8 cellular contexts compared by ENCODE assay signal in genomic region chr7:27095050-27095896, GRCh38. TPM values are rescaled to one million over a fixed set of nuclear protein-coding genes. Genes with fewer than 3 reads are reported as not detected.
DNase-seq lines count a peak whose midpoint lies in the region; ATAC-seq and TF ChIP-seq lines count a peak whose summit lies in the region.

No MANE protein-coding gene starts in this region.

- intact Hi-C loops in heart left ventricle (cut with DNase I): loop anchor here in 1 of 10 donors (5.0 kb wide), 1 partner anchor 37 kb away; the partner anchor contains the start of gene HOXA4
- intact Hi-C loops in Right ventricle myocardium superior (cut with DNase I): no loop called here
- intact Hi-C loops in esophagus muscularis mucosa (cut with DNase I): loop anchor here (5.0 kb wide), 3 partner anchors 238 to 1238 kb away; partner anchors contain the start of genes CBX3 and HNRNPA2B1
- intact Hi-C loops in sigmoid colon (cut with DNase I): loop anchor here (5.0 to 10.0 kb wide), 3 partner anchors 413 to 1230 kb away; partner anchors contain the start of genes CBX3 and HNRNPA2B1

- H3K27me3 ChIP-seq in heart left ventricle (peaks cover 53 to 100% (median 82%) of the 10 kb centered on the region in 9 donors), Peyer's patch (no peaks in the 10 kb centered on the region), esophagus muscularis mucosa (peaks cover 0 to 8% (median 0%) of the 10 kb centered on the region in 4 donors), sigmoid colon (no peaks in the 10 kb centered on the region)

- TF ChIP-seq POLR2A in heart left ventricle (IDR thresholded peaks at IDR 0.05): no peak
- no peak for TF ChIP-seq POLR2A in Peyer's patch (IDR thresholded peaks at IDR 0.05)
- no peak for TF ChIP-seq POLR2A in esophagus muscularis mucosa (IDR thresholded peaks at IDR 0.05; ENCODE audit: low read depth)
- TF ChIP-seq POLR2A in sigmoid colon (IDR thresholded peaks at IDR 0.05): no peak

- H3K36me3 ChIP-seq in heart left ventricle (no peaks in the 10 kb centered on the region), Peyer's patch (no peaks in the 10 kb centered on the region), esophagus muscularis mucosa (no peaks in the 10 kb centered on the region), sigmoid colon (no peaks in the 10 kb centered on the region)

- H3K4me1 ChIP-seq in heart left ventricle (peaks cover 0 to 32% (median 12%) of the 10 kb centered on the region in 12 donors), Peyer's patch (peaks cover 0 to 22% (median 3%) of the 10 kb centered on the region in 4 donors), esophagus muscularis mucosa (peaks cover 21 to 45% (median 36%) of the 10 kb centered on the region in 4 donors), sigmoid colon (peaks cover 0 to 40% (median 25%) of the 10 kb centered on the region in 4 donors)

- ATAC-seq in heart left ventricle (peak in 1 of 4 donors; percentile 8), Right ventricle myocardium superior (ENCODE audit: poor library complexity) (no peak), GM21381 (IDR thresholded peaks at IDR 0.05; ENCODE audit: unreplicated experiment) (no peak)

- 3 to 16% (median 6%) methylated on average over 21 to 33 of the region's 33 CpGs for WGBS in heart left ventricle, 4 donors
- WGBS in esophagus muscularis mucosa: 23% methylated on average over 30 of the region's 33 CpGs
- WGBS in sigmoid colon, 2 donors: 13 to 21% methylated on average over 33 of the region's 33 CpGs

- DNase-seq in heart left ventricle (peak in 1 of 5 donors; percentile 61), Right ventricle myocardium superior (no peak), Peyer's patch (peak in 1 of 3 donors; percentile 52), esophagus muscularis mucosa (ENCODE audit: extremely low spot score) (no peak), sigmoid colon (peak; percentile 70), kidney tubule cell (ENCODE audit: low spot score) (no peak), cortex of kidney (lab: John Stamatoyannopoulos, UW) (no peak)

- H3K4me3 ChIP-seq in heart left ventricle (peak overlapping the region; percentile 49 to 85 (median 65)), Peyer's patch (peak overlapping the region; percentile 75 to 87 (median 84)), esophagus muscularis mucosa (peak overlapping the region; percentile 79 to 100 (median 96)), sigmoid colon (peak overlapping the region; percentile 77 to 93 (median 90))

- H3K9me3 ChIP-seq in heart left ventricle: no peaks in the 10 kb centered on the region
- H3K9me3 ChIP-seq in Peyer's patch: no peaks in the 10 kb centered on the region
- no peaks in the 10 kb centered on the region for H3K9me3 ChIP-seq in esophagus muscularis mucosa
- no peaks in the 10 kb centered on the region for H3K9me3 ChIP-seq in sigmoid colon

- H3K27ac ChIP-seq in heart left ventricle (peak overlapping the region in 1 of 12 donors; percentile 93), Peyer's patch (peak overlapping the region; percentile 52 to 93 (median 78)), esophagus muscularis mucosa (replicated peaks in 1 of 4) (peak overlapping the region; percentile 96 to 100 (median 99)), sigmoid colon (peak overlapping the region; percentile 93 to 99 (median 94))

- TF ChIP-seq EP300 in esophagus muscularis mucosa (IDR thresholded peaks at IDR 0.05) (no peak), sigmoid colon (IDR thresholded peaks at IDR 0.05) (no peak)

- TF ChIP-seq CTCF in heart left ventricle (IDR thresholded peaks at IDR 0.05): no peak
- no peak for TF ChIP-seq CTCF in Peyer's patch (IDR thresholded peaks at IDR 0.05)
- TF ChIP-seq CTCF in esophagus muscularis mucosa (IDR thresholded peaks at IDR 0.05): no peak
- TF ChIP-seq CTCF in sigmoid colon (IDR thresholded peaks at IDR 0.05): no peak

RNA-seq across cellular contexts. Expression of gene HOXA1, which starts 0.5 kb away (rescaled TPM):
- total RNA-seq in heart left ventricle (under 1 TPM in 3 of 9 donors, not detected in 6; 0.12 to 0.66 (median 0.59) TPM), Right ventricle myocardium superior (0.13 TPM), Peyer's patch (1 to 10 TPM; 1.7 to 5.3 (median 1.9) TPM), esophagus muscularis mucosa (1 to 10 TPM in 1 of 4 donors, under 1 TPM in 3; 0.17 to 1.4 (median 0.56) TPM), sigmoid colon (1 to 10 TPM in 2 of 4 donors, under 1 TPM in 2; 0.14 to 1.1 (median 0.95) TPM)
- polyA plus RNA-seq in heart left ventricle (under 1 TPM in 1 of 2 donors, not detected in 1; 0.07 TPM), sigmoid colon (1 to 10 TPM in 2 of 3 donors, under 1 TPM in 1; 0.69 to 2.4 (median 2.0) TPM)

RNA-seq across cellular contexts. Expression of gene HOXA2, which starts 7.2 kb away (rescaled TPM):
- total RNA-seq in heart left ventricle (under 1 TPM in 2 of 9 donors, not detected in 7; 0.14 to 0.57 TPM), Right ventricle myocardium superior (0.11 TPM), Peyer's patch (10 to 100 TPM in 1 of 4 donors, 1 to 10 TPM in 3; 4.7 to 24.8 (median 8.9) TPM), esophagus muscularis mucosa (1 to 10 TPM; 3.3 to 5.4 (median 4.4) TPM), sigmoid colon (1 to 10 TPM; 1.6 to 4.3 (median 3.2) TPM)
- polyA plus RNA-seq in heart left ventricle (under 1 TPM in 1 of 2 donors, not detected in 1; 0.03 TPM), sigmoid colon (1 to 10 TPM in 1 of 3 donors, under 1 TPM in 2; 0.60 to 1.9 (median 0.69) TPM)

RNA-seq across cellular contexts. Expression of gene HOXA4, which starts 35.3 kb away (rescaled TPM):
- total RNA-seq in heart left ventricle (1 to 10 TPM in 3 of 9 donors, under 1 TPM in 5, not detected in 1; 0.23 to 2.6 (median 0.88) TPM), Right ventricle myocardium superior (0.97 TPM), Peyer's patch (10 to 100 TPM in 1 of 4 donors, 1 to 10 TPM in 3; 2.6 to 11.5 (median 5.9) TPM), esophagus muscularis mucosa (10 to 100 TPM; 12.5 to 26.8 (median 18.1) TPM), sigmoid colon (1 to 10 TPM; 2.0 to 4.2 (median 2.9) TPM)
- polyA plus RNA-seq in heart left ventricle (under 1 TPM; 0.50 to 0.69 TPM), sigmoid colon (1 to 10 TPM in 2 of 3 donors, not detected in 1; 1.8 to 4.8 TPM)

RNA-seq across cellular contexts. Expression of gene HOXA5, which starts 48.2 kb away (rescaled TPM):
- total RNA-seq in heart left ventricle (1 to 10 TPM in 1 of 9 donors, under 1 TPM in 2, not detected in 6; 0.28 to 2.8 (median 0.44) TPM), Right ventricle myocardium superior (0.62 TPM), Peyer's patch (10 to 100 TPM in 3 of 4 donors, 1 to 10 TPM in 1; 8.3 to 24.3 (median 20.1) TPM), esophagus muscularis mucosa (10 to 100 TPM in 3 of 4 donors, 1 to 10 TPM in 1; 7.8 to 24.8 (median 14.7) TPM), sigmoid colon (10 to 100 TPM in 3 of 4 donors, 1 to 10 TPM in 1; 9.2 to 12.2 (median 11.2) TPM)
- polyA plus RNA-seq in heart left ventricle (under 1 TPM in 1 of 2 donors, not detected in 1; 0.07 TPM), sigmoid colon (10 to 100 TPM in 1 of 3 donors, 1 to 10 TPM in 2; 3.2 to 14.3 (median 7.8) TPM)

RNA-seq across cellular contexts. Expression of gene HOXA6, which starts 52.3 kb away (rescaled TPM):
- not detected for total RNA-seq in heart left ventricle
- not detected for polyA plus RNA-seq in heart left ventricle
- not detected for total RNA-seq in Right ventricle myocardium superior
- 10 to 100 TPM; 18.7 to 45.0 (median 30.7) TPM for total RNA-seq in Peyer's patch
- total RNA-seq in esophagus muscularis mucosa: under 1 TPM in 2 of 4 donors, not detected in 2; 0.66 to 0.92 TPM
- total RNA-seq in sigmoid colon: 1 to 10 TPM; 4.2 to 10.0 (median 4.5) TPM
- polyA plus RNA-seq in sigmoid colon: 1 to 10 TPM in 2 of 3 donors, not detected in 1; 1.6 to 8.1 TPM
